ENCODE assay signal across 18 cellular contexts in genomic region chr22:28902490-28902889, GRCh38. TPM values are rescaled to one million over a fixed set of nuclear protein-coding genes. Genes with fewer than 3 reads are reported as not detected.
A peak's percentile ranks its signal among the peaks of the same experiment; 100 is the strongest.
DNase-seq lines count a peak whose midpoint lies in the region; ATAC-seq and TF ChIP-seq lines count a peak whose summit lies in the region.
"Had no signal": no experiment of that assay in that cellular context is flagged by ENCODE, and none has a peak within 500 bp of the region (broad histone marks: within the 10 kb centered on the region; RNA-seq: fewer than 3 reads in every experiment).

No MANE protein-coding gene starts in this region.

- H3K36me3 ChIP-seq in cardiac muscle cell = no peaks in the 10 kb centered on the region
- no peaks in the 10 kb centered on the region for H3K36me3 ChIP-seq in sigmoid colon
- H3K36me3 ChIP-seq: HAP-1 had no signal

- WGBS in sigmoid colon, 2 donors = 67 to 81% methylated on average over 3 of the region's 3 CpGs
- 86 to 87% methylated on average over 3 of the region's 3 CpGs for WGBS in lower leg skin, 2 donors

- ATAC-seq in left ventricle myocardium superior = no peak
- no peak for ATAC-seq in HG03139 (IDR thresholded peaks at IDR 0.05; ENCODE audit: unreplicated experiment)
- ATAC-seq: CD8-positive, alpha-beta T cell had no signal

- H3K27ac ChIP-seq in cardiac muscle cell = peak overlapping the region; percentile 94
- peak overlapping the region in 1 of 4 donors; percentile 81 for H3K27ac ChIP-seq in sigmoid colon
- H3K27ac ChIP-seq: 22Rv1 had no signal

- no peaks in the 10 kb centered on the region for H3K27me3 Mint-ChIP-seq in mesothelial cell of epicardium (ENCODE audit: low read depth)

- no peak for TF ChIP-seq EP300 in sigmoid colon (IDR thresholded peaks at IDR 0.05)

- DNase-seq in cardiac muscle cell (ENCODE audit: low read depth in 1 of 2, low spot score in 1 of 2) = no peak
- DNase-seq in left ventricle myocardium superior = no peak
- no peak for DNase-seq in mesothelial cell of epicardium (ENCODE audit: low spot score in 2 of 2, unreplicated experiment in 2 of 2)
- DNase-seq in sigmoid colon = peak; percentile 13
- DNase-seq in stimulated activated naive CD4-positive, alpha-beta T cell treated with Interleukin-2 at 50 U/mL for 16 hours (lab: John Stamatoyannopoulos, UW) = no peak
- DNase-seq in lower leg skin (ENCODE audit: low spot score in 2 of 2) = no peak
- DNase-seq: CD8-positive, alpha-beta T cell; COR-L47; DMS153; DMS79 treated with DMSO at 0.1 percent for 48 hours; EL; GOT3; HFFc6; IMR-90 had no signal

- H3K27ac Mint-ChIP-seq in mesothelial cell of epicardium = peak overlapping the region; percentile 97
- H3K27ac Mint-ChIP-seq: CD14-positive monocyte; CD8-positive, alpha-beta T cell; HFFc6 had no signal

- H3K4me3 ChIP-seq in cardiac muscle cell (no peak overlapping the region), sigmoid colon (no peak overlapping the region), lower leg skin (ENCODE audit: low read depth, poor library complexity, severe bottlenecking) (no peak overlapping the region)
- H3K4me3 ChIP-seq: HAP-1 had no signal

- H3K4me1 Mint-ChIP-seq in mesothelial cell of epicardium = peaks cover 79% of the 10 kb centered on the region

- no peak for TF ChIP-seq POLR2A in sigmoid colon (IDR thresholded peaks at IDR 0.05)
- no peak for TF ChIP-seq POLR2A in lower leg skin (IDR thresholded peaks at IDR 0.05)

- intact Hi-C loops in left ventricle myocardium superior (cut with micrococcal nuclease) = no loop called here
- intact Hi-C loops in sigmoid colon (cut with DNase I) = no loop called here
- intact Hi-C loops in lower leg skin (cut with DNase I; ENCODE audit: low total_unique reads) = no loop called here

- no peaks in the 10 kb centered on the region for H3K9me3 ChIP-seq in cardiac muscle cell (ENCODE audit: low read depth)
- no peaks in the 10 kb centered on the region for H3K9me3 ChIP-seq in sigmoid colon
- H3K9me3 ChIP-seq: HAP-1 had no signal

- H3K4me1 ChIP-seq in cardiac muscle cell (ENCODE audit: low read depth) (peaks cover 55% of the 10 kb centered on the region), sigmoid colon (peaks cover 0 to 73% (median 49%) of the 10 kb centered on the region in 4 donors)

- no peaks in the 10 kb centered on the region for H3K9me3 Mint-ChIP-seq in mesothelial cell of epicardium
- H3K9me3 Mint-ChIP-seq: CD14-positive monocyte; CD8-positive, alpha-beta T cell; HFFc6 had no signal

- H3K27me3 ChIP-seq in cardiac muscle cell (no peaks in the 10 kb centered on the region), sigmoid colon (no peaks in the 10 kb centered on the region)

- no peaks in the 10 kb centered on the region for H3K36me3 Mint-ChIP-seq in mesothelial cell of epicardium
- H3K36me3 Mint-ChIP-seq: CD14-positive monocyte; CD8-positive, alpha-beta T cell had no signal

- TF ChIP-seq CTCF in cardiac muscle cell (IDR thresholded peaks at IDR 0.05; ENCODE audit: low read depth, low read length) (no peak), mesothelial cell of epicardium (IDR thresholded peaks at IDR 0.05; ENCODE audit: unreplicated experiment) (no peak), sigmoid colon (IDR thresholded peaks at IDR 0.05) (no peak), lower leg skin (IDR thresholded peaks at IDR 0.05) (no peak)

- H3K4me3 Mint-ChIP-seq in mesothelial cell of epicardium = no peak overlapping the region
- H3K4me3 Mint-ChIP-seq: CD14-positive monocyte; CD8-positive, alpha-beta T cell; HFFc6 had no signal

RNA-seq across cellular contexts. Expression of gene ZNRF3, which starts 19.1 kb away (rescaled TPM):
- total RNA-seq in cardiac muscle cell (35.4 and 40.4 TPM in 2 replicates), left ventricle myocardium superior (6.9 TPM), mesothelial cell of epicardium (35.9 to 37.3 TPM (median 36.4 TPM) in 3 replicates), sigmoid colon (10 to 100 TPM in 2 of 4 donors, 1 to 10 TPM in 2; 8.9 to 13.6 (median 9.7) TPM), lower leg skin (10 to 100 TPM; 17.2 to 22.8 (median 19.5) TPM)
- polyA plus RNA-seq in cardiac muscle cell (23.8 and 25.5 TPM in 2 replicates), sigmoid colon (1 to 10 TPM in 1 of 3 donors, under 1 TPM in 2; 0.23 to 3.9 (median 0.60) TPM)
- polyA plus RNA-seq: CD14-positive monocyte had no signal
